ENCODE assay signal across 14 cellular contexts in genomic region chr1:190084552-190084951, GRCh38.
DNase-seq lines count a peak whose midpoint lies in the region; ATAC-seq and TF ChIP-seq lines count a peak whose summit lies in the region.
"Had no signal": no experiment of that assay in that cellular context is flagged by ENCODE, and none has a peak within 500 bp of the region (broad histone marks: within the 10 kb centered on the region; RNA-seq: fewer than 3 reads in every experiment).

No MANE protein-coding gene starts in this region.

- H3K27ac ChIP-seq in 22Rv1, result no peak overlapping the region
- H3K27ac ChIP-seq: tibial nerve had no signal

- no peak for ATAC-seq in HG02970 (IDR thresholded peaks at IDR 0.05; ENCODE audit: low FRiP score, unreplicated experiment)

- DNase-seq in GM10266 (ENCODE audit: extremely low spot score) (peak; percentile 3), M059J (ENCODE audit: low read depth) (peak; percentile 3), choroid plexus epithelial cell (ENCODE audit: low read depth) (no peak), foreskin fibroblast (no peak), T-helper 2 cell (no peak)
- no peak for DNase-seq in activated naive CD4-positive, alpha-beta T cell treated with anti-CD3 and anti-CD28 coated beads, Interleukin-2, amount 50 U/mL, for 16 hours
- DNase-seq: activated T-cell treated with anti-CD3 and anti-CD28 coated beads for 4 hours, foreskin melanocyte, KBM-7, NCI-H510A treated with DMSO at 0.1 percent for 48 hours had no signal

- TF ChIP-seq CTCF in 22Rv1 (IDR thresholded peaks at IDR 0.05), result peak; percentile 67
- peak; percentile 28 for TF ChIP-seq CTCF in GM10266 (IDR thresholded peaks at IDR 0.05; ENCODE audit: control insufficient read depth, insufficient read depth, low read depth, missing control alignments)
- peak; percentile 29 for TF ChIP-seq CTCF in choroid plexus epithelial cell (conservative IDR thresholded peaks at IDR 0.05; ENCODE audit: low read depth, low read length)
- no peak for TF ChIP-seq CTCF in foreskin fibroblast (IDR thresholded peaks at IDR 0.05; ENCODE audit: low read depth, low read length)

- H3K4me3 ChIP-seq in choroid plexus epithelial cell (ENCODE audit: low read depth, low read length), result no peak overlapping the region
- H3K4me3 ChIP-seq in foreskin fibroblast (ENCODE audit: low read depth in 1 of 2, low read length in 2 of 2), result no peak overlapping the region
- H3K4me3 ChIP-seq: lung, tibial nerve had no signal

Comparison
In these comparisons a context has a peak if more than half of its experiments do, and no peak if none do; other contexts are left out.
1. DNase-seq: peak in GM10266 (single experiment) and M059J (single experiment); none in choroid plexus epithelial cell (single experiment), foreskin fibroblast (0 of 2), T-helper 2 cell (0 of 5) and activated naive CD4-positive, alpha-beta T cell treated with anti-CD3 and anti-CD28 coated beads, Interleukin-2, amount 50 U/mL, for 16 hours (single experiment).